In the genomic region with DNA sequence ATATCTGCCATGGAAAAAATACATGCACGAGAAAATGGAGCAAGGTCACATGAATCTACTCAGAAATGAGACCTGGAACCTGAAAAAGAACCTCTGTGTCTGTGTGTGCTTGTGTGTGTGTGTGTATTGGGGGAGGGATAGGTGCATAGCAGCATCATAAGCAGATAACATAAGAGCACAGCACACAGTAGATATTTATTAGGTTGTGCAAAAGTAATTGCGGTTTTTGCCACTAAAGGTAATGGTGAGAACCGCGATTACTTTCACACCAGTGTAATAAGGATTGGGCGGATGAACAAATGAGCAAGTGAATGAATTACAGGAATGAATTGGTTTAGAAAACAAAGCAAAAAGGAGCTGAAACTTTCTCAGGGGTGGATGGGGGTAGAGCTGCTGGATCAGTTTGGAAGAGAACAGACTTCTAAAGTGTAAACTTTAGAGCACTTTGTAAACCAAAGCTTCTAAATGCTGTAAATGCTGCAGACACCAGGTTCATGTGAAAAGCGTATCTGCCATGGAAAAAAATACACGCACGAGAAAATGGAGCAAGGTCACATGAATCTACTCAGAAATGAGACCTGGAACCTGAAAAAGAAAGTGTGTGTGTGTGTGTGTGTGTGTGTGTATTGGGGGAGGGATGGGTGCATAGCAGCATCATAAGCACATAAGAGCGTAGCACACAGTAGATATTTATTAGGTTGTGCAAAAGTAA, we compare ENCODE assay signal across 7 cellular contexts.
A peak's percentile ranks its signal among the peaks of the same experiment; 100 is the strongest.
DNase-seq lines count a peak whose midpoint lies in the region; ATAC-seq and TF ChIP-seq lines count a peak whose summit lies in the region.

No MANE protein-coding gene starts in this region.

- peak overlapping the region; percentile 2 for H3K27ac ChIP-seq in iPS DF 6.9 (ENCODE audit: low read length)
- peak overlapping the region; percentile 81 to 92 (median 91) for H3K27ac ChIP-seq in stomach

- H3K4me3 Mint-ChIP-seq in T-cell: peak overlapping the region in 1 of 3 donors; percentile 0

- intact Hi-C loops in stomach (cut with DNase I; ENCODE audit: low total_unique reads): no loop called here

- peak overlapping the region; percentile 22 to 44 for H3K27ac Mint-ChIP-seq in T-cell

- POLR2A ChIA-PET in T-cell (lab: Charles Lee): interaction anchor here in 1 of 2 donors (0.7 kb wide), 1 partner anchor 21 kb away, joined by 3 read pairs; no protein-coding TSS in a partner anchor

- H3K36me3 ChIP-seq in iPS DF 6.9 (ENCODE audit: control insufficient read depth, insufficient read depth, low read length): no peaks in the 10 kb centered on the region
- H3K36me3 ChIP-seq in stomach: no peaks in the 10 kb centered on the region

- peaks cover 23 to 61% (median 45%) of the 10 kb centered on the region in 3 donors for H3K4me1 Mint-ChIP-seq in T-cell

- no peaks in the 10 kb centered on the region for H3K36me3 Mint-ChIP-seq in T-cell

- no peak for TF ChIP-seq CTCF in stomach (IDR thresholded peaks at IDR 0.05)

- no peak for TF ChIP-seq POLR2A in stomach (IDR thresholded peaks at IDR 0.05)

- CTCF ChIA-PET in T-cell (lab: Charles Lee): interaction anchor here (0.7 kb wide), 2 partner anchors 27 to 368 kb away, joined by 3 read pairs; no protein-coding TSS in a partner anchor

- no peak for TF ChIP-seq EP300 in stomach (IDR thresholded peaks at IDR 0.05)

- no CpG with 5 or more reads among the region's 9 CpGs for WGBS in iPS DF 6.9 (ENCODE audit: insufficient coverage, insufficient read length)
- 61 to 71% (median 67%) methylated on average over 9 of the region's 9 CpGs for WGBS in stomach, 5 donors

- H3K4me3 ChIP-seq in iPS DF 6.9 (ENCODE audit: low read length): no peak overlapping the region
- H3K4me3 ChIP-seq in stomach: no peak overlapping the region

- H3K4me1 ChIP-seq in iPS DF 6.9 (ENCODE audit: control insufficient read depth, insufficient read depth, low read length) (peaks cover 11% of the 10 kb centered on the region; the same call in 1 of the 2 replicates), stomach (peaks cover 52 to 87% (median 63%) of the 10 kb centered on the region in 4 donors)

- H3K27me3 Mint-ChIP-seq in T-cell: no peaks in the 10 kb centered on the region

- ATAC-seq in GM21786 (IDR thresholded peaks at IDR 0.05; ENCODE audit: unreplicated experiment) (peak; percentile 39), T-cell (replicated peaks in 1 of 4) (peak in 1 of 4 experiments; percentile 14), GM21529 (IDR thresholded peaks at IDR 0.05; ENCODE audit: unreplicated experiment) (no peak)

- H3K9me3 Mint-ChIP-seq in T-cell: no peaks in the 10 kb centered on the region

- H3K27me3 ChIP-seq in iPS DF 6.9 (ENCODE audit: control insufficient read depth, insufficient read depth, low read length) (no peaks in the 10 kb centered on the region), stomach (no peaks in the 10 kb centered on the region)

- DNase-seq in T-cell: no peak
- DNase-seq in iPS DF 6.9 (ENCODE audit: low read depth, low spot score): no peak
- DNase-seq in stomach: no peak
- DNase-seq in NCI-H146 (lab: John Stamatoyannopoulos, UW): no peak
- no peak for DNase-seq in GM19240 (ENCODE audit: insufficient read length, low spot score)

- no peaks in the 10 kb centered on the region for H3K9me3 ChIP-seq in iPS DF 6.9 (ENCODE audit: control insufficient read depth, insufficient read depth, low read length)
- H3K9me3 ChIP-seq in stomach: no peaks in the 10 kb centered on the region
